In genomic region chr3:11168406-11168805, GRCh38 we compare ENCODE assay signal across 18 cellular contexts. TPM values are rescaled to one million over a fixed set of nuclear protein-coding genes. Genes with fewer than 3 reads are reported as not detected.
"Had no signal": no experiment of that assay in that cellular context is flagged by ENCODE, and none has a peak within 500 bp of the region (broad histone marks: within the 10 kb centered on the region; RNA-seq: fewer than 3 reads in every experiment).

No MANE protein-coding gene starts in this region.

- H3K9me3 ChIP-seq: body of pancreas, colonic mucosa, gastrocnemius medialis had no signal

- H3K4me3 ChIP-seq: body of pancreas, colonic mucosa, gastrocnemius medialis had no signal

- ATAC-seq: body of pancreas; effector memory CD8-positive, alpha-beta T cell; gastrocnemius medialis; left cardiac atrium; left ventricle myocardium superior; right cardiac atrium had no signal

- DNase-seq: activated B cell treated with CpG ODN at 0.5 μM for 24 hours; activated effector memory CD4-positive, alpha-beta T cell treated with Interleukin-2 at 50 U/mL for 16 hours; activated naive CD4-positive, alpha-beta T cell treated with Interleukin-2 at 50 U/mL for 16 hours; body of pancreas; cerebellar nuclear complex; colonic mucosa; effector memory CD8-positive, alpha-beta T cell; erythroblast; gastrocnemius medialis; glutamatergic neuron; left cardiac atrium; left ventricle myocardium superior; naive B cell; nephron progenitor cell; right cardiac atrium; stimulated activated CD4-positive, alpha-beta T cell treated with anti-CD3 and anti-CD28 coated beads, Interleukin-12 subunit alpha, Interleukin-12 subunit beta, amount 100 ng/mL, for 4 hours; stimulated activated CD4-positive, alpha-beta T cell treated with anti-CD3 and anti-CD28 coated beads, Interleukin-4, amount 100 ng/mL, for 1 hour; T-helper 2 cell had no signal

- H3K4me1 ChIP-seq: body of pancreas, colonic mucosa, gastrocnemius medialis had no signal

- H3K27ac ChIP-seq: body of pancreas, colonic mucosa, gastrocnemius medialis had no signal

- H3K27me3 ChIP-seq: body of pancreas, colonic mucosa, gastrocnemius medialis had no signal

- H3K36me3 ChIP-seq: colonic mucosa, gastrocnemius medialis had no signal

RNA-seq across cellular contexts. Expression of gene HRH1, which starts 14.1 kb away (rescaled TPM):
- total RNA-seq: activated B cell treated with CpG ODN at 0.5 μM for 24 hours had no signal
